ENCODE assay signal across 35 cellular contexts in genomic region chr7:151454306-151454705, GRCh38. TPM values are rescaled to one million over a fixed set of nuclear protein-coding genes. Genes with fewer than 3 reads are reported as not detected.
DNase-seq lines count a peak whose midpoint lies in the region; ATAC-seq and TF ChIP-seq lines count a peak whose summit lies in the region.
"Had no signal": no experiment of that assay in that cellular context is flagged by ENCODE, and none has a peak within 500 bp of the region (broad histone marks: within the 10 kb centered on the region; RNA-seq: fewer than 3 reads in every experiment).

No MANE protein-coding gene starts in this region.

- peaks cover 5% of the 10 kb centered on the region for H3K4me1 ChIP-seq in left ventricle myocardium inferior

- H3K27ac ChIP-seq in left ventricle myocardium inferior (replicated peaks) = no peak overlapping the region
- H3K27ac ChIP-seq: adrenal gland, brain microvascular endothelial cell, esophagus muscularis mucosa, gastroesophageal sphincter, hepatocyte, pancreas, suprapubic skin had no signal

- DNase-seq in cardiac septum (ENCODE audit: low spot score) = peak; percentile 66
- no peak for DNase-seq in left ventricle myocardium inferior
- peak; percentile 81 for DNase-seq in fibroblast of gingiva (ENCODE audit: low read depth)
- DNase-seq in nephron progenitor cell = peak; percentile 42
- no peak for DNase-seq in stimulated activated CD4-positive, alpha-beta T cell treated with anti-CD3 and anti-CD28 coated beads, Interleukin-4, amount 100 ng/mL, for 1 hour
- no peak for DNase-seq in SW480 (ENCODE audit: low spot score)
- DNase-seq: 8988T; activated CD4-positive, alpha-beta T cell treated with anti-CD3 and anti-CD28 coated beads, Interleukin-2, amount 10 ng/mL, durations not matched to agents 24 days and 14 days; activated naive CD4-positive, alpha-beta T cell; activated T-cell treated with anti-CD3 and anti-CD28 coated beads, Interleukin-2, amount 50 U/mL, for 4 hours; AML-193; brain microvascular endothelial cell; DMS 273 treated with DMSO at 0.1 percent for 48 hours; left ventricle myocardium superior; naive thymus-derived CD8-positive, alpha-beta T cell; NCI-H1048; NCI-H187 treated with DMSO at 0.1 percent for 48 hours; NCI-H524; NK-92 treated with Interleukin-12 subunit alpha and Interleukin-12 subunit beta, amount 100 ng/mL, for 24 hours; pancreas; PC-3; Right ventricle myocardium superior; stimulated activated CD4-positive, alpha-beta T cell treated with anti-CD3 and anti-CD28 coated beads, Interleukin-12 subunit alpha, Interleukin-12 subunit beta, amount 100 ng/mL, for 4 hours; stimulated activated CD4-positive, alpha-beta T cell treated with anti-CD3 and anti-CD28 coated beads, Interleukin-4, amount 100 ng/mL, for 24 hours; stimulated activated naive CD4-positive, alpha-beta T cell had no signal

- H3K9me3 ChIP-seq in left ventricle myocardium inferior (replicated peaks) = no peaks in the 10 kb centered on the region
- H3K9me3 ChIP-seq: adrenal gland, esophagus muscularis mucosa, gastroesophageal sphincter, pancreas, suprapubic skin had no signal

- intact Hi-C loops in cardiac septum (cut with DNase I) (no loop called here), left ventricle myocardium inferior (cut with micrococcal nuclease) (no loop called here)

- peaks cover 14% of the 10 kb centered on the region for H3K27me3 Mint-ChIP-seq in nephron progenitor cell (ENCODE audit: low read depth, poor library complexity)

- peaks cover 8% of the 10 kb centered on the region for H3K9me3 Mint-ChIP-seq in nephron progenitor cell
- H3K9me3 Mint-ChIP-seq: activated CD4-positive, alpha-beta T cell treated with anti-CD3 and anti-CD28 coated beads, Interleukin-2, amount 10 ng/mL, durations not matched to agents 24 days and 14 days; activated T-cell treated with anti-CD3 and anti-CD28 coated beads, Interleukin-2, amount 50 U/mL, for 4 hours; CD8-positive, alpha-beta T cell; naive thymus-derived CD8-positive, alpha-beta T cell; T-helper 2 cell treated with Interferon-gamma antibody and Interleukin-4, amounts not matched to agents 5 μg/mL and 100 μg/mL, for 36 hours had no signal

- H3K27ac Mint-ChIP-seq in nephron progenitor cell = peak overlapping the region; percentile 89
- H3K27ac Mint-ChIP-seq: activated CD4-positive, alpha-beta T cell treated with anti-CD3 and anti-CD28 coated beads, Interleukin-2, amount 10 ng/mL, durations not matched to agents 24 days and 14 days; CD8-positive, alpha-beta T cell; GM23338; naive thymus-derived CD8-positive, alpha-beta T cell; T-helper 2 cell treated with Interferon-gamma antibody and Interleukin-4, amounts not matched to agents 5 μg/mL and 100 μg/mL, for 36 hours had no signal

- H3K36me3 ChIP-seq in left ventricle myocardium inferior = no peaks in the 10 kb centered on the region
- H3K36me3 ChIP-seq: adrenal gland, brain microvascular endothelial cell, esophagus muscularis mucosa, gastroesophageal sphincter, pancreas, suprapubic skin had no signal

- H3K36me3 Mint-ChIP-seq in nephron progenitor cell (ENCODE audit: low read depth) = peaks cover 7% of the 10 kb centered on the region
- H3K36me3 Mint-ChIP-seq: CD8-positive, alpha-beta T cell; naive thymus-derived CD8-positive, alpha-beta T cell had no signal

- H3K27me3 ChIP-seq in left ventricle myocardium inferior (ENCODE audit: low read depth) = no peaks in the 10 kb centered on the region
- H3K27me3 ChIP-seq: adrenal gland, brain microvascular endothelial cell, esophagus muscularis mucosa, gastroesophageal sphincter, hepatocyte, pancreas, suprapubic skin had no signal

- H3K4me1 Mint-ChIP-seq in nephron progenitor cell = peaks cover 71% of the 10 kb centered on the region

- no peak overlapping the region for H3K4me3 Mint-ChIP-seq in nephron progenitor cell
- H3K4me3 Mint-ChIP-seq: activated CD4-positive, alpha-beta T cell treated with anti-CD3 and anti-CD28 coated beads, Interleukin-2, amount 10 ng/mL, durations not matched to agents 24 days and 14 days; activated T-cell treated with anti-CD3 and anti-CD28 coated beads, Interleukin-2, amount 50 U/mL, for 4 hours; CD8-positive, alpha-beta T cell; GM23338; naive thymus-derived CD8-positive, alpha-beta T cell; T-helper 2 cell treated with Interferon-gamma antibody and Interleukin-4, amounts not matched to agents 5 μg/mL and 100 μg/mL, for 36 hours had no signal

- H3K4me3 ChIP-seq in left ventricle myocardium inferior = no peak overlapping the region
- H3K4me3 ChIP-seq: adrenal gland, esophagus muscularis mucosa, gastroesophageal sphincter, GM23338, hepatocyte, pancreas, suprapubic skin had no signal

- no peak for ATAC-seq in HG03095 (IDR thresholded peaks at IDR 0.05; ENCODE audit: unreplicated experiment)
- ATAC-seq in HG02763 (IDR thresholded peaks at IDR 0.05; ENCODE audit: unreplicated experiment) = no peak
- ATAC-seq: activated T-cell treated with anti-CD3 and anti-CD28 coated beads, Interleukin-2, amount 50 U/mL, for 4 hours; CD8-positive, alpha-beta T cell; gastroesophageal sphincter; GM23338; left ventricle myocardium superior; pancreas; PC-3 had no signal

- TF ChIP-seq CTCF in left ventricle myocardium inferior (IDR thresholded peaks at IDR 0.05; ENCODE audit: borderline replicate concordance) = no peak
- no peak for TF ChIP-seq CTCF in nephron progenitor cell (IDR thresholded peaks at IDR 0.05)

RNA-seq across cellular contexts. Expression of gene CRYGN, which starts 14.4 kb away (rescaled TPM):
- total RNA-seq in cardiac septum (not detected), left ventricle myocardium inferior (0.41 TPM)
- total RNA-seq: activated CD4-positive, alpha-beta T cell treated with anti-CD3 and anti-CD28 coated beads, Interleukin-2, amount 10 ng/mL, durations not matched to agents 24 days and 14 days; activated T-cell treated with anti-CD3 and anti-CD28 coated beads, Interleukin-2, amount 50 U/mL, for 4 hours; CD8-positive, alpha-beta T cell; hepatocyte; left ventricle myocardium superior; suprapubic skin had no signal

RNA-seq across cellular contexts. Expression of gene WDR86, which starts 44.5 kb away (rescaled TPM):
- total RNA-seq in cardiac septum (not detected), left ventricle myocardium inferior (0.16 TPM)
- total RNA-seq: activated CD4-positive, alpha-beta T cell treated with anti-CD3 and anti-CD28 coated beads, Interleukin-2, amount 10 ng/mL, durations not matched to agents 24 days and 14 days; PC-3 had no signal

Comparison
In these comparisons a context has a peak if more than half of its experiments do, and no peak if none do; other contexts are left out.
1. DNase-seq: peak in cardiac septum (single experiment), fibroblast of gingiva (single experiment) and nephron progenitor cell (single experiment); none in left ventricle myocardium inferior (single experiment), stimulated activated CD4-positive, alpha-beta T cell treated with anti-CD3 and anti-CD28 coated beads, Interleukin-4, amount 100 ng/mL, for 1 hour (single experiment) and SW480 (single experiment).